ENCODE assay signal across 8 cellular contexts in genomic region chr1:223244366-223245103, GRCh38.
A peak's percentile ranks its signal among the peaks of the same experiment; 100 is the strongest.
DNase-seq lines count a peak whose midpoint lies in the region; ATAC-seq, FAIRE-seq and TF ChIP-seq lines count a peak whose summit lies in the region.

No MANE protein-coding gene starts in this region.

- H3K4me1 Mint-ChIP-seq in immature natural killer cell, result peaks cover 10 to 13% of the 10 kb centered on the region in 2 donors

- no peaks in the 10 kb centered on the region for H3K9me3 Mint-ChIP-seq in immature natural killer cell

- POLR2A ChIA-PET in HEK293T (lab: Yijun Ruan, JAX), result no interaction called here

- TF ChIP-seq CTCF in esophagus squamous epithelium (IDR thresholded peaks at IDR 0.05), result no peak

- H3K9me3 ChIP-seq in esophagus squamous epithelium, result no peaks in the 10 kb centered on the region

- peaks cover 4 to 15% (median 12%) of the 10 kb centered on the region in 3 donors for H3K27me3 Mint-ChIP-seq in immature natural killer cell (ENCODE audit: low read depth in 3 of 3)

- H3K27me3 ChIP-seq in esophagus squamous epithelium, result no peaks in the 10 kb centered on the region

- TF ChIP-seq POLR2A in esophagus squamous epithelium (IDR thresholded peaks at IDR 0.05), result no peak

- H3K36me3 Mint-ChIP-seq in immature natural killer cell, result peaks cover 0 to 4% (median 0%) of the 10 kb centered on the region in 3 donors

- H3K36me3 ChIP-seq in esophagus squamous epithelium, result peaks cover 0 to 7% (median 0%) of the 10 kb centered on the region in 3 donors

- peak; percentile 61 for ATAC-seq in GM21723 (IDR thresholded peaks at IDR 0.05; ENCODE audit: unreplicated experiment)

- CTCF ChIA-PET in HEK293T (lab: Yijun Ruan, JAX), result interaction anchor here (1.1 kb wide), 1 partner anchor 111 kb away, joined by 4 read pairs; no protein-coding TSS in a partner anchor

- 62 to 80% methylated on average over 4 of the region's 4 CpGs for WGBS in esophagus squamous epithelium, 2 donors

- no peak overlapping the region for H3K4me3 Mint-ChIP-seq in immature natural killer cell

- DNase-seq in ELR (ENCODE audit: low read depth) (peak; percentile 63), RCC 7860 (ENCODE audit: low spot score) (peak; percentile 36), immature natural killer cell (peak in 2 of 3 donors; percentile 19 to 28), NCI-H82 (lab: John Stamatoyannopoulos, UW) (no peak), HEK293T (ENCODE audit: extremely low spot score) (no peak), SKM-1 (lab: John Stamatoyannopoulos, UW; ENCODE audit: unreplicated experiment) (no peak), esophagus squamous epithelium (lab: John Stamatoyannopoulos, UW) (no peak)

- intact Hi-C loops in esophagus squamous epithelium (cut with DNase I), result loop anchor here (10.0 kb wide), 1 partner anchor 110 kb away; no protein-coding TSS in a partner anchor

- peaks cover 0 to 14% (median 1%) of the 10 kb centered on the region in 3 donors for H3K4me1 ChIP-seq in esophagus squamous epithelium

- no peak overlapping the region for H3K4me3 ChIP-seq in esophagus squamous epithelium

- peak overlapping the region in 2 of 6 donors; percentile 10 to 34 for H3K27ac Mint-ChIP-seq in immature natural killer cell

- no peak overlapping the region for H3K27ac ChIP-seq in esophagus squamous epithelium

- FAIRE-seq in RCC 7860 (lab: Jason Lieb, UNC), result no peak

TF ChIP-seq in HEK293T, 16 proteins besides CTCF, POLR2A, EP300 and RAD21:
- TF ChIP-seq ELF4 (IDR thresholded peaks at IDR 0.05) (no peak), ARNT (IDR thresholded peaks at IDR 0.05) (no peak)

Comparison
In these comparisons a context has a peak if more than half of its experiments do, and no peak if none do; other contexts are left out.
1. DNase-seq: peak in ELR (single experiment), RCC 7860 (single experiment) and immature natural killer cell (2 of 3); none in NCI-H82 (single experiment), HEK293T (single experiment), SKM-1 (single experiment) and esophagus squamous epithelium (single experiment).